In the genomic region with DNA sequence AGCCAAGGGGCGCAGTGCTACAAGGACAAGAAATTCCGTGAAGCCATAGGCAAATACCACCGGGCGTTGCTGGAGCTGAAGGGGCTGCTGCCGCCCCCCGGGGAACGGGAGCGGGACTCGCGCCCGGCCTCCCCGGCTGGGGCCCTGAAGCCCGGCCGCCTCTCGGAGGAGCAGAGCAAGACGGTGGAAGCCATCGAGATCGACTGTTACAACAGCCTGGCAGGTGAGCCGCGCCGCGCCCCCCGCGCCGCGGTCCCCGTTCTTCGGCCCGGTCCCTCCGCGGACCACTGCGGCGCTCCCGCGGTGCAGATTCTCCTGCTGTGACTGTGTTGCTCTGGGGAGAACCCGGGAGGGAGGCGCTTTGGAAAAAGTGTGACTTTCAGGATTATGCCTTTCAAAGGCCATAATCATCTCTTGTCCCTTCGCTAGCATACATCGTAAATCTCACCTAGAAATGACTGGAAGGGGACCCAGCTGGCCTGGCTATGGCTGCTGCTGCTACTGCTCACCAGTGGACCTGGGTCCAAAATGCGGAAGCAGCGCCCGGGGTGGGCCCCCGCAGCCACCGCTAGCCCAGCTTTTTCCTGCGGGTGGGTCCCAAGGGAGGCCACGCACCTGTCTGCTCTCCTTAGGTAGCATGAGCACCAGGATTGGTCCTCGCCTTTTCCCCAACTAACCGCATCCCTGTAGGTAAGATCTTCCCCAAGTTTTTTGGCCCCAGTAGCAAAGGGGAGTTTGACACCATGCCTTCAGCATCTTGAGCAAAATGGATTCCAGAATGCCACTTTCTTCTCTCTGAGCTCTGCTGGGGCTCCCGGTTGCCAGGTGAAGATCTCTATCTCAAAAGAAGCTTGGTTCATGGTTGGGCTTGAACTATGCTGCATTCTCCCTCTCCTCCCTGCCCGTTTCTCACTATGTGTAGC, we compare ENCODE assay signal across 8 cellular contexts. TPM values are rescaled to one million over a fixed set of nuclear protein-coding genes. Genes with fewer than 3 reads are reported as not detected.
DNase-seq lines count a peak whose midpoint lies in the region; ATAC-seq, FAIRE-seq and TF ChIP-seq lines count a peak whose summit lies in the region.

No MANE protein-coding gene starts in this region.

- H3K4me3 Mint-ChIP-seq in activated T-helper 17 cell treated with anti-CD3 and anti-CD28 coated beads, Interleukin-2, amount 50 U/mL, for 72 hours: peak overlapping the region; percentile 96

- no peaks in the 10 kb centered on the region for H3K36me3 ChIP-seq in ovary

- peaks cover 3% of the 10 kb centered on the region for H3K4me1 ChIP-seq in ovary (ENCODE audit: insufficient read depth)

- WGBS in ovary, 3 donors: 6 to 13% (median 9%) methylated on average over 29 to 50 of the region's 50 CpGs

- intact Hi-C loops in ovary (cut with DNase I): no loop called here

- no peak for FAIRE-seq in frontal cortex (lab: Jason Lieb, UNC)

- H3K4me1 Mint-ChIP-seq in activated T-helper 17 cell treated with anti-CD3 and anti-CD28 coated beads, Interleukin-2, amount 50 U/mL, for 72 hours: peaks cover 29% of the 10 kb centered on the region

- in situ Hi-C loops in GM18951 (cut with MboI; ENCODE audit: low sequenced_read_pairs, unreplicated experiment): no loop called here

- H3K4me3 ChIP-seq in ovary: peak overlapping the region; percentile 45

- H3K9me3 ChIP-seq in ovary: no peaks in the 10 kb centered on the region

- TF ChIP-seq CTCF in ovary (IDR thresholded peaks at IDR 0.05): no peak

- no peak for TF ChIP-seq EP300 in ovary (IDR thresholded peaks at IDR 0.05)

- H3K27ac ChIP-seq in ovary: no peak overlapping the region

- H3K27ac Mint-ChIP-seq in activated T-helper 17 cell treated with anti-CD3 and anti-CD28 coated beads, Interleukin-2, amount 50 U/mL, for 72 hours: peak overlapping the region; percentile 93

- peak; percentile 31 for ATAC-seq in activated T-helper 17 cell treated with anti-CD3 and anti-CD28 coated beads, Interleukin-2, amount 50 U/mL, for 72 hours (replicated peaks)

- peak; percentile 48 for DNase-seq in AG20443 (ENCODE audit: low spot score)
- peak; percentile 18 for DNase-seq in NCI-H1105 (lab: John Stamatoyannopoulos, UW)
- peak; percentile 35 to 37 for DNase-seq in frontal cortex (ENCODE audit: low spot score in 2 of 2)
- DNase-seq in ovary: no peak
- no peak for DNase-seq in COLO829 (ENCODE audit: low spot score)
- DNase-seq in amniotic stem cell (lab: John Stamatoyannopoulos, UW): no peak

- H3K36me3 Mint-ChIP-seq in activated T-helper 17 cell treated with anti-CD3 and anti-CD28 coated beads, Interleukin-2, amount 50 U/mL, for 72 hours (ENCODE audit: low read depth): peaks cover 19% of the 10 kb centered on the region

- no peaks in the 10 kb centered on the region for H3K27me3 ChIP-seq in ovary

- TF ChIP-seq POLR2A in GM18951 (IDR thresholded peaks at IDR 0.05; ENCODE audit: extremely low read depth, insufficient read depth, insufficient read length) (peak; percentile 75), ovary (IDR thresholded peaks at IDR 0.05) (no peak)

- no peaks in the 10 kb centered on the region for H3K27me3 Mint-ChIP-seq in activated T-helper 17 cell treated with anti-CD3 and anti-CD28 coated beads, Interleukin-2, amount 50 U/mL, for 72 hours

- no peaks in the 10 kb centered on the region for H3K9me3 Mint-ChIP-seq in activated T-helper 17 cell treated with anti-CD3 and anti-CD28 coated beads, Interleukin-2, amount 50 U/mL, for 72 hours

RNA-seq across cellular contexts. Expression of gene TTC9, which starts 0.9 kb away (rescaled TPM):
- total RNA-seq in activated T-helper 17 cell treated with anti-CD3 and anti-CD28 coated beads, Interleukin-2, amount 50 U/mL, for 72 hours: 1 to 10 TPM; 4.7 to 8.0 TPM
- total RNA-seq in frontal cortex (14.7 TPM), ovary (1 to 10 TPM in 2 of 7 donors, under 1 TPM in 5; 0.05 to 7.1 (median 0.64) TPM)
- polyA plus RNA-seq in ovary: 1 to 10 TPM in 1 of 2 donors, under 1 TPM in 1; 0.27 to 1.7 TPM

RNA-seq across cellular contexts. Expression of gene MED6, which starts 42.1 kb away (rescaled TPM):
- total RNA-seq in activated T-helper 17 cell treated with anti-CD3 and anti-CD28 coated beads, Interleukin-2, amount 50 U/mL, for 72 hours: 10 to 100 TPM; 61.9 to 67.1 TPM
- 49.7 TPM for total RNA-seq in frontal cortex
- total RNA-seq in ovary: 10 to 100 TPM; 32.1 to 41.5 (median 36.5) TPM
- 10 to 100 TPM; 20.0 to 32.6 TPM for polyA plus RNA-seq in ovary

Comparison
In these comparisons a context has a peak if more than half of its experiments do, and no peak if none do; other contexts are left out.
1. DNase-seq: peak in AG20443 (single experiment), NCI-H1105 (single experiment) and frontal cortex (2 of 2); none in ovary (0 of 5), COLO829 (single experiment) and amniotic stem cell (single experiment).